ENCODE assay signal across 8 cellular contexts in the genomic region with DNA sequence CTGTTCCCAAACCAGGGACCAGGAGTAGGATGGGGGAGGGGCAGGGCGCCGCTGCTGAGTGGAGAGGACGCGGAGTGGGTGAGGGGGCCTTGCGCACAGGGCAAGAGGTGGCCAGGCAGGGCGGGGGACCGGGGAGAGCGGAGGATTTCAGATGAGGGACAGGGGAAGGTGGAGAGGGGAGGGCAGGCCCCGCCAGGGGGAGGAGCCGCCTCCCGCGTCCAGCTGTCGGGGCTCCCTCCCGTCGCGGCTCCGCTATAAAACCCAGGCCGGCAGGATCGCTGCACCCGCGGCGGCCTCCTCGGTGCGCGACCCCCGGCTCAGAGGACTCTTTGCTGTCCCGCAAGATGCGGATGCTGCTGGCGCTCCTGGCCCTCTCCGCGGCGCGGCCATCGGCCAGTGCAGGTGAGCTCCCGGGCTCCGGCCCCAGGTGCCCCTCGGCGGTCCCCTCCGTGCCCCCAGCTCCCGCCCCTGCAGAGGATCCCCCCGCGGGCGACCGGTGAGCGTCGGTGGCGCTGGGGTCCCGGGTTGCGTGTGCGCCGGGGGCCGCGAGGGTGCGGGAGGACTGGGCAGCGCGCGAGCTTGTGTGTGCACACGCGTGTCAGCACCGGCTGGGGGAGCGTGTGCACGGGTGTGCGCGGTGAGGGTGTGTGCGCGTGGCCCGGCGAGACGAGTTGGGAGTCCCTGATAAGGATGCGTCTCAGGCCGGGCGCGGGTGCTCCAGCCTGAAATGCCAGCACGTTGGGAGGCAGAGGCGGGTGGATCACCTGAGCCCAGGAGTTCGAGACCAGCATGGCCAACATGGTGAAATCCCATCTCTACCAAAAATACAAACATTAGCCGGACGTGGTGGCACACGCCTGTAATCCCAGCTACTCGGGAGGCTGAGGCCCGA. TPM values are rescaled to one million over a fixed set of nuclear protein-coding genes. Genes with fewer than 3 reads are reported as not detected.
A peak's percentile ranks its signal among the peaks of the same experiment; 100 is the strongest.
DNase-seq lines count a peak whose midpoint lies in the region; ATAC-seq and TF ChIP-seq lines count a peak whose summit lies in the region.

A gene (plus strand): TSS at position 283 of the 892 bp plus-strand sequence. CDS start 62 bp downstream, at position 345.

- DNase-seq in Right ventricle myocardium inferior (ENCODE audit: missing footprints) (no peak), cardiac septum (ENCODE audit: low spot score) (no peak), chondrocyte (ENCODE audit: low spot score) (no peak), mesenteric fat pad (ENCODE audit: low spot score) (no peak), NCI-H2107 (lab: John Stamatoyannopoulos, UW) (no peak)

- H3K27me3 Mint-ChIP-seq in chondrocyte (ENCODE audit: low read depth) = peaks cover 51% of the 10 kb centered on the region

- no peaks in the 10 kb centered on the region for H3K36me3 Mint-ChIP-seq in chondrocyte (ENCODE audit: low read depth)

- TF ChIP-seq CTCF in chondrocyte (IDR thresholded peaks at IDR 0.05) = no peak

- H3K4me1 Mint-ChIP-seq in chondrocyte (ENCODE audit: low read depth) = peaks cover 18% of the 10 kb centered on the region

- no peak for ATAC-seq in Right ventricle myocardium inferior
- no peak for ATAC-seq in HG02973 (IDR thresholded peaks at IDR 0.05; ENCODE audit: unreplicated experiment)
- ATAC-seq in GM18861 (IDR thresholded peaks at IDR 0.05; ENCODE audit: unreplicated experiment) = no peak
- no peak for ATAC-seq in HG02970 (IDR thresholded peaks at IDR 0.05; ENCODE audit: low FRiP score, unreplicated experiment)

- no peaks in the 10 kb centered on the region for H3K9me3 Mint-ChIP-seq in chondrocyte (ENCODE audit: low read depth)

- peak within 1 kb of the TSS; percentile 51 for H3K4me3 Mint-ChIP-seq in chondrocyte (ENCODE audit: unreplicated experiment)

- intact Hi-C loops in Right ventricle myocardium inferior (cut with DNase I) = no loop called here
- intact Hi-C loops in cardiac septum (cut with DNase I) = no loop called here

- H3K27ac Mint-ChIP-seq in chondrocyte (ENCODE audit: unreplicated experiment) = no peak within 1 kb of the TSS

RNA-seq across cellular contexts. Expression of the gene that starts here (rescaled TPM):
- total RNA-seq in Right ventricle myocardium inferior (13.4 TPM), cardiac septum (3.7 TPM), chondrocyte (not detected in 3 replicates), mesenteric fat pad (100 TPM)
